In genomic region chr3:9214599-9214998, GRCh38 we compare ENCODE assay signal across 1 cellular context.
TF ChIP-seq lines count a peak whose summit lies in the region.

No MANE protein-coding gene starts in this region.

TF ChIP-seq in HCT116, 20 proteins besides CTCF, POLR2A, EP300 and RAD21:
- TF ChIP-seq JUND (IDR thresholded peaks at IDR 0.05) (0 out of 2 replicates have a peak, but pooled peaks have one; percentile 19), SP1 (IDR thresholded peaks at IDR 0.05; ENCODE audit: low read depth) (peak; percentile 30; the same call in 1 of the 2 replicates), FOSL1 (IDR thresholded peaks at IDR 0.05; ENCODE audit: low read depth) (no peak)
